10 cellular contexts compared by ENCODE assay signal in genomic region chr10:84076047-84076388, GRCh38.
DNase-seq lines count a peak whose midpoint lies in the region; ATAC-seq and TF ChIP-seq lines count a peak whose summit lies in the region.
"Had no signal": no experiment of that assay in that cellular context is flagged by ENCODE, and none has a peak within 500 bp of the region (broad histone marks: within the 10 kb centered on the region; RNA-seq: fewer than 3 reads in every experiment).

No MANE protein-coding gene starts in this region.

- intact Hi-C loops in heart left ventricle (cut with DNase I), result no loop called here

- ATAC-seq in heart left ventricle, result peak; percentile 61 to 89 (median 76)

- H3K9me3 ChIP-seq in heart left ventricle, result no peaks in the 10 kb centered on the region

- H3K27me3 ChIP-seq in heart left ventricle, result no peaks in the 10 kb centered on the region

- peak overlapping the region in 11 of 12 donors; percentile 19 to 67 (median 51) for H3K27ac ChIP-seq in heart left ventricle

- no peak overlapping the region for H3K4me3 ChIP-seq in heart left ventricle
- H3K4me3 ChIP-seq in retinal pigment epithelial cell (ENCODE audit: low read length), result no peak overlapping the region

- TF ChIP-seq POLR2A in heart left ventricle (IDR thresholded peaks at IDR 0.05), result no peak

- no peak for TF ChIP-seq CTCF in heart left ventricle (IDR thresholded peaks at IDR 0.05)
- no peak for TF ChIP-seq CTCF in retinal pigment epithelial cell (conservative IDR thresholded peaks at IDR 0.05; ENCODE audit: low read depth, low read length)

- WGBS in heart left ventricle, 4 donors, result 64 to 85% (median 78%) methylated on average over 1 of the region's 1 CpG

- DNase-seq in EL, result peak; percentile 72
- peak; percentile 14 for DNase-seq in amniotic stem cell (lab: John Stamatoyannopoulos, UW)
- no peak for DNase-seq in heart left ventricle
- DNase-seq in retinal pigment epithelial cell (ENCODE audit: low read depth), result peak; percentile 39
- DNase-seq in stimulated activated CD4-positive, alpha-beta T cell treated with anti-CD3 and anti-CD28 coated beads, Interleukin-2, amount 100 ng/mL, for 48 hours, result no peak
- no peak for DNase-seq in stimulated activated naive CD4-positive, alpha-beta T cell (lab: John Stamatoyannopoulos, UW)
- DNase-seq in activated effector memory CD4-positive, alpha-beta T cell treated with anti-CD3 and anti-CD28 coated beads, Interleukin-2, amount 50 U/mL, for 16 hours, result no peak
- no peak for DNase-seq in NCI-H1417 treated with DMSO at 0.1 percent for 48 hours (lab: John Stamatoyannopoulos, UW)
- DNase-seq: NCI-H774; stimulated activated CD4-positive, alpha-beta T cell treated with anti-CD3 and anti-CD28 coated beads, Interleukin-15, amount 100 ng/mL, for 24 hours had no signal

- H3K36me3 ChIP-seq in heart left ventricle, result no peaks in the 10 kb centered on the region

- H3K4me1 ChIP-seq in heart left ventricle, result no peaks in the 10 kb centered on the region

Comparison
In these comparisons a context has a peak if more than half of its experiments do, and no peak if none do; other contexts are left out.
1. DNase-seq: peak in EL (single experiment), amniotic stem cell (single experiment) and retinal pigment epithelial cell (single experiment); none in heart left ventricle (0 of 5), stimulated activated CD4-positive, alpha-beta T cell treated with anti-CD3 and anti-CD28 coated beads, Interleukin-2, amount 100 ng/mL, for 48 hours (0 of 2), stimulated activated naive CD4-positive, alpha-beta T cell (0 of 6), activated effector memory CD4-positive, alpha-beta T cell treated with anti-CD3 and anti-CD28 coated beads, Interleukin-2, amount 50 U/mL, for 16 hours (single experiment) and NCI-H1417 treated with DMSO at 0.1 percent for 48 hours (single experiment).